ENCODE assay signal across 19 cellular contexts in the genomic region with DNA sequence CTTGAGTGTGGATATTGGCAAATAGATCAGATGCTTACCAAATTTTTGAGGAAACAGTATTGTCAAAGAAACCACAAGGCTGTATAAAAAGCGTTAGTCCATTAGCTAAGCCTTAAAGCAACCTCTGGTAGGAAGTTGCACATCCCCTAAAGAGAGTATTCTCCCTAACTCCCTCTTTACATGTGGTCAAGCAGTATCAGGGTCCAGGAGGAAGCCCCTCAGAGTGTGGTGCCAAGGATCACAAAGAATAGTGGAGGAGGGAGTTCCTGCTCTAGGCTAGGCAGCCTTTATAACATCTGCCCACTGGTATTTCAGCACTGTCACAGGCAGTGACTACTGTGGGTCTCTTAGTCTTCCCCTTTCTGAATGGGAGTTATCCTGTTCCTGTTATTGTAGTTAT. TPM values are rescaled to one million over a fixed set of nuclear protein-coding genes. Genes with fewer than 3 reads are reported as not detected.
DNase-seq lines count a peak whose midpoint lies in the region; ATAC-seq and TF ChIP-seq lines count a peak whose summit lies in the region.
"Had no signal": no experiment of that assay in that cellular context is flagged by ENCODE, and none has a peak within 500 bp of the region (broad histone marks: within the 10 kb centered on the region; RNA-seq: fewer than 3 reads in every experiment).

No MANE protein-coding gene starts in this region.

- H3K36me3 ChIP-seq in BLaER1 treated with 17β-estradiol and CSF1 and Interleukin-3, amounts not matched to agents 10 nM and 100 nM: no peaks in the 10 kb centered on the region
- H3K36me3 ChIP-seq in Loucy (ENCODE audit: insufficient read depth, low read length) (no peaks in the 10 kb centered on the region), lung (ENCODE audit: control insufficient read depth in 2 of 2, insufficient read depth in 2 of 2, low read length in 2 of 2) (no peaks in the 10 kb centered on the region)
- H3K36me3 ChIP-seq: BE2C had no signal

- H4K20me1 ChIP-seq in BLaER1 treated with 17β-estradiol and CSF1 and Interleukin-3, amounts not matched to agents 10 nM and 100 nM: no peaks in the 10 kb centered on the region
- no peaks in the 10 kb centered on the region for H4K20me1 ChIP-seq in Loucy (ENCODE audit: insufficient read depth, low read length, poor library complexity, severe bottlenecking)

- H3K4me3 ChIP-seq in BLaER1 treated with 17β-estradiol and CSF1 and Interleukin-3, amounts not matched to agents 10 nM and 100 nM: no peak overlapping the region
- H3K4me3 ChIP-seq in Loucy (ENCODE audit: low read length, poor library complexity, severe bottlenecking) (no peak overlapping the region), lung (no peak overlapping the region)

- DNase-seq in SKM-1 (lab: John Stamatoyannopoulos, UW; ENCODE audit: unreplicated experiment): peak; percentile 93
- no peak for DNase-seq in lung (ENCODE audit: low spot score)
- DNase-seq in OCI-M2 (lab: John Stamatoyannopoulos, UW; ENCODE audit: unreplicated experiment): no peak
- no peak for DNase-seq in NCI-H524 treated with DMSO at 0.1 percent for 48 hours (lab: John Stamatoyannopoulos, UW)
- DNase-seq in GM20000 (ENCODE audit: low spot score): no peak
- DNase-seq in SW480 (ENCODE audit: low spot score): no peak
- DNase-seq: activated CD8-positive, alpha-beta T cell treated with anti-CD3 and anti-CD28 coated beads, Interleukin-2, amount 10 ng/mL, durations not matched to agents 7 days and 5 days; activated naive CD4-positive, alpha-beta T cell treated with anti-CD3 and anti-CD28 coated beads for 36 hours; activated T-cell treated with anti-CD3 and anti-CD28 coated beads, Interleukin-2, amount 50 U/mL, for 24 hours; BE2C; EL; foreskin fibroblast; NCI-H1105 treated with DMSO at 0.1 percent for 48 hours; NCI-H2081; NCI-H510A; occipital lobe; SHP77 treated with DMSO at 0.1 percent for 48 hours had no signal

- peak overlapping the region; percentile 15 to 88 (median 60); a peak in 21 of 22 replicates for H3K4me2 ChIP-seq in BLaER1 treated with 17β-estradiol and CSF1 and Interleukin-3, amounts not matched to agents 10 nM and 100 nM
- H3K4me2 ChIP-seq in Loucy (ENCODE audit: low read depth, low read length, poor library complexity, severe bottlenecking): peak overlapping the region; percentile 9

- peak overlapping the region in 8 of 11 experiments; percentile 20 to 79 (median 62); a peak in 15 of 22 replicates for H3K9ac ChIP-seq in BLaER1 treated with 17β-estradiol and CSF1 and Interleukin-3, amounts not matched to agents 10 nM and 100 nM
- H3K9ac ChIP-seq in Loucy (ENCODE audit: low read depth, low read length, poor library complexity, severe bottlenecking): no peak overlapping the region

- no peak overlapping the region for H2AFZ ChIP-seq in Loucy (ENCODE audit: low read length)

- H3F3A ChIP-seq in Loucy (ENCODE audit: low read depth): no peaks in the 10 kb centered on the region

- H3K4me1 ChIP-seq in BLaER1 treated with 17β-estradiol and CSF1 and Interleukin-3, amounts not matched to agents 10 nM and 100 nM: peaks cover 13 to 47% (median 26%) of the 10 kb centered on the region in 10 experiments; a peak in 19 of 20 replicates
- peaks cover 37% of the 10 kb centered on the region for H3K4me1 ChIP-seq in Loucy (ENCODE audit: insufficient read depth, low read length, poor library complexity, severe bottlenecking)
- no peaks in the 10 kb centered on the region for H3K4me1 ChIP-seq in lung (ENCODE audit: control insufficient read depth in 2 of 2, insufficient read depth in 2 of 2, low read length in 2 of 2)
- H3K4me1 ChIP-seq: BE2C had no signal

- WGBS in lung, 2 donors: 38 to 61% methylated on average over 1 of the region's 1 CpG

- peaks cover 6 to 36% (median 20%) of the 10 kb centered on the region in 11 experiments; a peak in 16 of 22 replicates for H3K9me3 ChIP-seq in BLaER1 treated with 17β-estradiol and CSF1 and Interleukin-3, amounts not matched to agents 10 nM and 100 nM (replicated peaks in 1 of 11)
- no peaks in the 10 kb centered on the region for H3K9me3 ChIP-seq in Loucy (ENCODE audit: insufficient read depth, low read depth, low read length)
- H3K9me3 ChIP-seq in lung (ENCODE audit: control insufficient read depth in 2 of 2, insufficient read depth in 1 of 2, low read length in 1 of 2): no peaks in the 10 kb centered on the region
- H3K9me3 ChIP-seq: BE2C had no signal

- peak overlapping the region in 10 of 11 experiments; percentile 63 to 88 (median 74); a peak in 21 of 22 replicates for H3K27ac ChIP-seq in BLaER1 treated with 17β-estradiol and CSF1 and Interleukin-3, amounts not matched to agents 10 nM and 100 nM
- H3K27ac ChIP-seq in lung (ENCODE audit: low read depth in 1 of 2, low read length in 1 of 2): no peak overlapping the region

- ATAC-seq in lung (ENCODE audit: insufficient read depth, low FRiP score): peak; percentile 62
- ATAC-seq: activated CD8-positive, alpha-beta T cell treated with anti-CD3 and anti-CD28 coated beads, Interleukin-2, amount 10 ng/mL, durations not matched to agents 7 days and 5 days had no signal

- no peaks in the 10 kb centered on the region for H3K79me2 ChIP-seq in Loucy (ENCODE audit: insufficient read depth, low read length)

- H3K27me3 ChIP-seq in BLaER1 treated with 17β-estradiol and CSF1 and Interleukin-3, amounts not matched to agents 10 nM and 100 nM: no peaks in the 10 kb centered on the region
- H3K27me3 ChIP-seq in Loucy (ENCODE audit: insufficient read depth, low read length, poor library complexity, severe bottlenecking): no peaks in the 10 kb centered on the region
- H3K27me3 ChIP-seq in lung (ENCODE audit: control insufficient read depth, insufficient read depth): no peaks in the 10 kb centered on the region
- H3K27me3 ChIP-seq: BE2C had no signal

- no peaks in the 10 kb centered on the region for H3K9me2 ChIP-seq in Loucy (replicated peaks; ENCODE audit: low read depth, low read length)

- no peak for TF ChIP-seq CTCF in Loucy (conservative IDR thresholded peaks at IDR 0.05; ENCODE audit: low read length)
- no peak for TF ChIP-seq CTCF in lung (IDR thresholded peaks at IDR 0.05; ENCODE audit: control extremely low read depth, extremely low read depth)
- no peak for TF ChIP-seq CTCF in GM20000 (IDR thresholded peaks at IDR 0.05; ENCODE audit: extremely low read depth, missing control alignments)

RNA-seq across cellular contexts. Expression of a gene that starts 18.8 kb away (rescaled TPM):
- 10 to 100 TPM; 20.8 to 27.6 TPM for total RNA-seq in lung
- polyA plus RNA-seq in lung: 10 to 100 TPM in 1 of 2 donors, 1 to 10 TPM in 1; 3.8 to 29.0 TPM

Comparison
In these comparisons a context has a peak if more than half of its experiments do, and no peak if none do; other contexts are left out.
1. H3K27ac ChIP-seq: peak in BLaER1 treated with 17β-estradiol and CSF1 and Interleukin-3, amounts not matched to agents 10 nM and 100 nM (10 of 11); none in lung (0 of 2).